8 cellular contexts compared by ENCODE assay signal in the genomic region with DNA sequence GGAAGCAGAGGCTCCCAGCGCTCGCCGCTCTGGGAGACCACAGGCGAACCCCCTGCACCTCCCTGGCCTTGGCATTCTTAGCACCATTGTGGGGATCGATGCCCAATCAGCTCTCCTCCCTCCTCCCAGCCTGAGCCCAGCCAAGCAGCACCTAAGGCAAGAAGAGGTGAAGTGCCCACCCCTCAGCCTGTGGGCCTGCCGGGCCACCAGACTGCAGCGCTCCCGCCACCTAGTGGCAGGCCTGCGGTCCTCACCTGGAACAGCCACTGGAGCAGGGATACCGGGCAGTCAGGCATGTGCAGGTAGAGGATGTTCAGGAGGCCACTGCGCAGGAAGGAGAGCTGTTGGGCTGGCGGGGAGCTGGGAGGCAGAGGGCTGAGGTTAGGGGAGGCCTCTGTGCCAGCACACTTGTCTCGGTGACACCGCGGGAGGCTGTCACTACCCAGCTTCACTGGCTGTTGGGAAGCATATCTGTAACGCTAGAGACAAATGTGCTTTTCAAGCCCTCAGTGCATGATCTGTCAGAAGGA. TPM values are rescaled to one million over a fixed set of nuclear protein-coding genes. Genes with fewer than 3 reads are reported as not detected.
DNase-seq lines count a peak whose midpoint lies in the region; ATAC-seq and TF ChIP-seq lines count a peak whose summit lies in the region.

No MANE protein-coding gene starts in this region.

- peak overlapping the region; percentile 58 for H3K27ac Mint-ChIP-seq in activated CD4-positive, alpha-beta memory T cell treated with anti-CD3 and anti-CD28 coated beads for 36 hours

- H3K4me3 Mint-ChIP-seq in activated CD4-positive, alpha-beta memory T cell treated with anti-CD3 and anti-CD28 coated beads for 36 hours: peak overlapping the region; percentile 1

- intact Hi-C loops in activated CD4-positive, alpha-beta memory T cell treated with anti-CD3 and anti-CD28 coated beads for 36 hours (cut with micrococcal nuclease): loop anchor here (1.0 to 5.0 kb wide), 3 partner anchors 9 to 134 kb away; partner anchors contain the start of genes ANKRD39 and CNNM3
- intact Hi-C loops in dorsolateral prefrontal cortex (cut with DNase I) (loop anchor here (1.0 to 5.0 kb wide), 7 partner anchors 39 to 314 kb away; partner anchors contain the start of genes CNNM3 (in 2 of the 2), ANKRD36 (in 1 of the 2), ANKRD39 (in 1 of the 2) and KANSL3 (in 1 of the 2)), lower lobe of right lung (cut with DNase I) (no loop called here)

- no peaks in the 10 kb centered on the region for H3K36me3 ChIP-seq in lower lobe of right lung

- H3K4me3 ChIP-seq in dorsolateral prefrontal cortex: peak overlapping the region in 22 of 59 donors; percentile 3 to 42 (median 22)
- no peak overlapping the region for H3K4me3 ChIP-seq in lower lobe of right lung

- no peaks in the 10 kb centered on the region for H3K36me3 Mint-ChIP-seq in activated CD4-positive, alpha-beta memory T cell treated with anti-CD3 and anti-CD28 coated beads for 36 hours

- TF ChIP-seq CTCF in dorsolateral prefrontal cortex (IDR thresholded peaks at IDR 0.05 in 54 of 56, conservative IDR thresholded peaks at IDR 0.05 in 2 of 56; ENCODE audit: low read depth in 1 of 56, partially characterized antibody in 56 of 56): peak; percentile 58 to 99 (median 96)
- peak; percentile 94 for TF ChIP-seq CTCF in lower lobe of right lung (IDR thresholded peaks at IDR 0.05)

- H3K27me3 ChIP-seq in dorsolateral prefrontal cortex (no peaks in the 10 kb centered on the region), lower lobe of right lung (ENCODE audit: low read depth) (peaks cover 3% of the 10 kb centered on the region)

- POLR2A ChIA-PET in activated CD4-positive, alpha-beta memory T cell treated with anti-CD3 and anti-CD28 coated beads for 36 hours (lab: Charles Lee): interaction anchor here (0.8 kb wide), 1 partner anchor 93 kb away, joined by 5 read pairs; the partner anchor contains the start of gene ANKRD39

- no peaks in the 10 kb centered on the region for H3K9me3 ChIP-seq in lower lobe of right lung

- H3K27me3 Mint-ChIP-seq in activated CD4-positive, alpha-beta memory T cell treated with anti-CD3 and anti-CD28 coated beads for 36 hours: no peaks in the 10 kb centered on the region

- DNase-seq in D341Med (ENCODE audit: low spot score) (peak; percentile 90), NCI-H526 treated with DMSO at 0.1 percent for 48 hours (lab: John Stamatoyannopoulos, UW) (peak; percentile 65), dorsolateral prefrontal cortex (peak; percentile 78 to 91 (median 86)), lower lobe of right lung (peak; percentile 85)
- peak; percentile 83 for DNase-seq in activated CD4-positive, alpha-beta memory T cell treated with anti-CD3 and anti-CD28 coated beads for 36 hours
- DNase-seq in stimulated activated CD8-positive, alpha-beta memory T cell treated with anti-CD3 and anti-CD28 coated beads, Interleukin-12 subunit alpha, Interleukin-12 subunit beta, amount 100 ng/mL, for 24 hours (ENCODE audit: extremely low read depth): peak; percentile 12

- peak overlapping the region; percentile 76 to 100 (median 97) for H3K27ac ChIP-seq in dorsolateral prefrontal cortex
- H3K27ac ChIP-seq in lower lobe of right lung: no peak overlapping the region

- no peaks in the 10 kb centered on the region for H3K9me3 Mint-ChIP-seq in activated CD4-positive, alpha-beta memory T cell treated with anti-CD3 and anti-CD28 coated beads for 36 hours

- peak; percentile 64 for ATAC-seq in HG02885 (IDR thresholded peaks at IDR 0.05; ENCODE audit: poor library complexity, unreplicated experiment)
- ATAC-seq in lower lobe of right lung: peak; percentile 92 to 94
- no peak for ATAC-seq in HG02610 (IDR thresholded peaks at IDR 0.05; ENCODE audit: unreplicated experiment)

- H3K4me1 Mint-ChIP-seq in activated CD4-positive, alpha-beta memory T cell treated with anti-CD3 and anti-CD28 coated beads for 36 hours (ENCODE audit: low read depth): peaks cover 24% of the 10 kb centered on the region

- CTCF ChIA-PET in activated CD4-positive, alpha-beta memory T cell treated with anti-CD3 and anti-CD28 coated beads for 36 hours (lab: Charles Lee): interaction anchor here (0.7 to 9.7 kb wide), 25 partner anchors 8 to 192 kb away, joined by 3 to 192 read pairs (median 5); partner anchors contain the start of genes ANKRD39 and CNNM3

- peaks cover 36% of the 10 kb centered on the region for H3K4me1 ChIP-seq in lower lobe of right lung

RNA-seq across cellular contexts. Expression of gene FAM178B, which starts 35.2 kb away (rescaled TPM):
- total RNA-seq in activated CD4-positive, alpha-beta memory T cell treated with anti-CD3 and anti-CD28 coated beads for 36 hours: under 1 TPM in 1 of 2 experiments, not detected in 1; 0.12 TPM
- total RNA-seq in dorsolateral prefrontal cortex (10 to 100 TPM in 40 of 120 experiments, 1 to 10 TPM in 80; 1.5 to 44.2 (median 8.0) TPM), lower lobe of right lung (0.38 TPM)

Comparison
In these comparisons a context has a peak if more than half of its experiments do, and no peak if none do; other contexts are left out.
1. DNase-seq: peak in every context shown above with its lines; median percentile 90 in D341Med; 86 in dorsolateral prefrontal cortex; 85 in lower lobe of right lung; 83 in activated CD4-positive, alpha-beta memory T cell treated with anti-CD3 and anti-CD28 coated beads for 36 hours; 65 in NCI-H526 treated with DMSO at 0.1 percent for 48 hours; 12 in stimulated activated CD8-positive, alpha-beta memory T cell treated with anti-CD3 and anti-CD28 coated beads, Interleukin-12 subunit alpha, Interleukin-12 subunit beta, amount 100 ng/mL, for 24 hours.